ENCODE assay signal across 11 cellular contexts in genomic region chr7:98137826-98138151, GRCh38. TPM values are rescaled to one million over a fixed set of nuclear protein-coding genes. Genes with fewer than 3 reads are reported as not detected.
DNase-seq lines count a peak whose midpoint lies in the region; ATAC-seq and TF ChIP-seq lines count a peak whose summit lies in the region.
"Had no signal": no experiment of that assay in that cellular context is flagged by ENCODE, and none has a peak within 500 bp of the region (broad histone marks: within the 10 kb centered on the region; RNA-seq: fewer than 3 reads in every experiment).

No MANE protein-coding gene starts in this region.

- no peak for TF ChIP-seq CTCF in right lobe of liver (IDR thresholded peaks at IDR 0.05)

- intact Hi-C loops in right lobe of liver (cut with DNase I) = no loop called here

- 75% methylated on average over 4 of the region's 4 CpGs for WGBS in right lobe of liver (ENCODE audit: insufficient coverage, low coverage, low lambda C conversion rate, missing lambda C conversion rate)

- no peak for DNase-seq in right lobe of liver
- no peak for DNase-seq in 8988T
- no peak for DNase-seq in NCI-H1694 treated with DMSO at 0.1 percent for 48 hours (lab: John Stamatoyannopoulos, UW)
- no peak for DNase-seq in D341Med (ENCODE audit: low spot score)
- DNase-seq in retina = no peak
- DNase-seq: activated CD4-positive, alpha-beta T cell treated with anti-CD3 and anti-CD28 coated beads, Interleukin-2, amount 50 U/mL, for 4 hours; NCI-H187 treated with DMSO at 0.1 percent for 48 hours; stimulated activated CD4-positive, alpha-beta T cell treated with anti-CD3 and anti-CD28 coated beads, Interleukin-2, amount 100 ng/mL, for 24 hours had no signal

- H3K27me3 ChIP-seq in right lobe of liver = no peaks in the 10 kb centered on the region

- peaks cover 0 to 49% (median 16%) of the 10 kb centered on the region in 4 donors for H3K4me1 ChIP-seq in right lobe of liver

- H3K9me3 ChIP-seq in right lobe of liver = no peaks in the 10 kb centered on the region

- ATAC-seq in GM18519 (IDR thresholded peaks at IDR 0.05; ENCODE audit: low FRiP score, unreplicated experiment) = peak; percentile 72
- peak; percentile 66 for ATAC-seq in GM21737 (IDR thresholded peaks at IDR 0.05; ENCODE audit: unreplicated experiment)
- ATAC-seq in HG03521 (IDR thresholded peaks at IDR 0.05; ENCODE audit: unreplicated experiment) = peak; percentile 60
- ATAC-seq in right lobe of liver = peak; percentile 6 to 40 (median 31)

- no peak overlapping the region for H3K4me3 ChIP-seq in right lobe of liver

- no peak for TF ChIP-seq POLR2A in right lobe of liver (IDR thresholded peaks at IDR 0.05)

- H3K36me3 ChIP-seq in right lobe of liver = peaks cover 0 to 18% (median 7%) of the 10 kb centered on the region in 4 donors

- H3K27ac ChIP-seq in right lobe of liver = peak overlapping the region in 1 of 3 donors; percentile 39

RNA-seq across cellular contexts. Expression of gene LMTK2, which starts 31.1 kb away (rescaled TPM):
- total RNA-seq in right lobe of liver = 10 to 100 TPM in 5 of 6 experiments, 1 to 10 TPM in 1; 9.4 to 16.7 (median 13.9) TPM
